In the genomic region with DNA sequence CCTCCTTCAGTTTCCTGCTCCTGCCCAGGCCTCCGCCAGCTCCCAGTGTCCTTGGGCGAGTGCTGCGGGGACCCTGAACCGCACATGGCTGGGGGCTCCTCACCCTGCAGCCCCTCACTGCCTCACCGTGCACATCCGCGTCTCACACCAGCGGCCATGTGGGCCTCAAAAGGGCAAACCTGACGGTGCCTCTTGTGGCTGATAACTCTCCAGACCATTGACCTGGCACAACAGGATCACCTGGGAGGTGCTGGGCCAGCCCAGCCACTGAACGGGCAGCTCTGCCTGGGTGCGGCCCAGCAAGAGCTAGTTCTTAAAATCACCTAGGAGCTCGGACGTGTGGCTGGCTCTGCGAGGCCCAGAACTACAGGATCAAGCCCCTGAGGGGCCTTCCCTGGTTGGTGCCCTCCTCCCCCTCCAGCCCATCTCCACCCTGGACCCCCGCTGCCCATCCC, we compare ENCODE assay signal across 1 cellular context.
A peak's percentile ranks its signal among the peaks of the same experiment; 100 is the strongest.
TF ChIP-seq lines count a peak whose summit lies in the region.

No MANE protein-coding gene starts in this region.

TF ChIP-seq in HepG2, 621 proteins besides CTCF, POLR2A, EP300 and RAD21 (continued from another document and continues in another):
- TF ChIP-seq, protein P1, sequence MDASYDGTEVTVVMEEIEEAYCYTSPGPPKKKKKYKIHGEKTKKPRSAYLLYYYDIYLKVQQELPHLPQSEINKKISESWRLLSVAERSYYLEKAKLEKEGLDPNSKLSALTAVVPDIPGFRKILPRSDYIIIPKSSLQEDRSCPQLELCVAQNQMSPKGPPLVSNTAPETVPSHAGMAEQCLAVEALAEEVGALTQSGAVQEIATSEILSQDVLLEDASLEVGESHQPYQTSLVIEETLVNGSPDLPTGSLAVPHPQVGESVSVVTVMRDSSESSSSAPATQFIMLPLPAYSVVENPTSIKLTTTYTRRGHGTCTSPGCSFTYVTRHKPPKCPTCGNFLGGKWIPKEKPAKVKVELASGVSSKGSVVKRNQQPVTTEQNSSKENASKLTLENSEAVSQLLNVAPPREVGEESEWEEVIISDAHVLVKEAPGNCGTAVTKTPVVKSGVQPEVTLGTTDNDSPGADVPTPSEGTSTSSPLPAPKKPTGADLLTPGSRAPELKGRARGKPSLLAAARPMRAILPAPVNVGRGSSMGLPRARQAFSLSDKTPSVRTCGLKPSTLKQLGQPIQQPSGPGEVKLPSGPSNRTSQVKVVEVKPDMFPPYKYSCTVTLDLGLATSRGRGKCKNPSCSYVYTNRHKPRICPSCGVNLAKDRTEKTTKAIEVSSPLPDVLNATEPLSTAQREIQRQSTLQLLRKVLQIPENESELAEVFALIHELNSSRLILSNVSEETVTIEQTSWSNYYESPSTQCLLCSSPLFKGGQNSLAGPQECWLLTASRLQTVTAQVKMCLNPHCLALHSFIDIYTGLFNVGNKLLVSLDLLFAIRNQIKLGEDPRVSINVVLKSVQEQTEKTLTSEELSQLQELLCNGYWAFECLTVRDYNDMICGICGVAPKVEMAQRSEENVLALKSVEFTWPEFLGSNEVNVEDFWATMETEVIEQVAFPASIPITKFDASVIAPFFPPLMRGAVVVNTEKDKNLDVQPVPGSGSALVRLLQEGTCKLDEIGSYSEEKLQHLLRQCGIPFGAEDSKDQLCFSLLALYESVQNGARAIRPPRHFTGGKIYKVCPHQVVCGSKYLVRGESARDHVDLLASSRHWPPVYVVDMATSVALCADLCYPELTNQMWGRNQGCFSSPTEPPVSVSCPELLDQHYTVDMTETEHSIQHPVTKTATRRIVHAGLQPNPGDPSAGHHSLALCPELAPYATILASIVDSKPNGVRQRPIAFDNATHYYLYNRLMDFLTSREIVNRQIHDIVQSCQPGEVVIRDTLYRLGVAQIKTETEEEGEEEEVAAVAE (CRISPR knock-in tag; IDR thresholded peaks at IDR 0.05; ENCODE audit: borderline replicate concordance), result no peak
- no peak for TF ChIP-seq NR2C2 (CRISPR knock-in tag; IDR thresholded peaks at IDR 0.05; ENCODE audit: borderline replicate concordance)
- TF ChIP-seq, protein P2, sequence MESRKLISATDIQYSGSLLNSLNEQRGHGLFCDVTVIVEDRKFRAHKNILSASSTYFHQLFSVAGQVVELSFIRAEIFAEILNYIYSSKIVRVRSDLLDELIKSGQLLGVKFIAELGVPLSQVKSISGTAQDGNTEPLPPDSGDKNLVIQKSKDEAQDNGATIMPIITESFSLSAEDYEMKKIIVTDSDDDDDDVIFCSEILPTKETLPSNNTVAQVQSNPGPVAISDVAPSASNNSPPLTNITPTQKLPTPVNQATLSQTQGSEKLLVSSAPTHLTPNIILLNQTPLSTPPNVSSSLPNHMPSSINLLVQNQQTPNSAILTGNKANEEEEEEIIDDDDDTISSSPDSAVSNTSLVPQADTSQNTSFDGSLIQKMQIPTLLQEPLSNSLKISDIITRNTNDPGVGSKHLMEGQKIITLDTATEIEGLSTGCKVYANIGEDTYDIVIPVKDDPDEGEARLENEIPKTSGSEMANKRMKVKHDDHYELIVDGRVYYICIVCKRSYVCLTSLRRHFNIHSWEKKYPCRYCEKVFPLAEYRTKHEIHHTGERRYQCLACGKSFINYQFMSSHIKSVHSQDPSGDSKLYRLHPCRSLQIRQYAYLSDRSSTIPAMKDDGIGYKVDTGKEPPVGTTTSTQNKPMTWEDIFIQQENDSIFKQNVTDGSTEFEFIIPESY (CRISPR knock-in tag; IDR thresholded peaks at IDR 0.05), result no peak
- TF ChIP-seq ZNF484 (CRISPR knock-in tag; IDR thresholded peaks at IDR 0.05; ENCODE audit: borderline replicate concordance, low read depth), result no peak
- TF ChIP-seq, protein P3, sequence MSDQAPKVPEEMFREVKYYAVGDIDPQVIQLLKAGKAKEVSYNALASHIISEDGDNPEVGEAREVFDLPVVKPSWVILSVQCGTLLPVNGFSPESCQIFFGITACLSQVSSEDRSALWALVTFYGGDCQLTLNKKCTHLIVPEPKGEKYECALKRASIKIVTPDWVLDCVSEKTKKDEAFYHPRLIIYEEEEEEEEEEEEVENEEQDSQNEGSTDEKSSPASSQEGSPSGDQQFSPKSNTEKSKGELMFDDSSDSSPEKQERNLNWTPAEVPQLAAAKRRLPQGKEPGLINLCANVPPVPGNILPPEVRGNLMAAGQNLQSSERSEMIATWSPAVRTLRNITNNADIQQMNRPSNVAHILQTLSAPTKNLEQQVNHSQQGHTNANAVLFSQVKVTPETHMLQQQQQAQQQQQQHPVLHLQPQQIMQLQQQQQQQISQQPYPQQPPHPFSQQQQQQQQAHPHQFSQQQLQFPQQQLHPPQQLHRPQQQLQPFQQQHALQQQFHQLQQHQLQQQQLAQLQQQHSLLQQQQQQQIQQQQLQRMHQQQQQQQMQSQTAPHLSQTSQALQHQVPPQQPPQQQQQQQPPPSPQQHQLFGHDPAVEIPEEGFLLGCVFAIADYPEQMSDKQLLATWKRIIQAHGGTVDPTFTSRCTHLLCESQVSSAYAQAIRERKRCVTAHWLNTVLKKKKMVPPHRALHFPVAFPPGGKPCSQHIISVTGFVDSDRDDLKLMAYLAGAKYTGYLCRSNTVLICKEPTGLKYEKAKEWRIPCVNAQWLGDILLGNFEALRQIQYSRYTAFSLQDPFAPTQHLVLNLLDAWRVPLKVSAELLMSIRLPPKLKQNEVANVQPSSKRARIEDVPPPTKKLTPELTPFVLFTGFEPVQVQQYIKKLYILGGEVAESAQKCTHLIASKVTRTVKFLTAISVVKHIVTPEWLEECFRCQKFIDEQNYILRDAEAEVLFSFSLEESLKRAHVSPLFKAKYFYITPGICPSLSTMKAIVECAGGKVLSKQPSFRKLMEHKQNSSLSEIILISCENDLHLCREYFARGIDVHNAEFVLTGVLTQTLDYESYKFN (CRISPR knock-in tag; conservative IDR thresholded peaks at IDR 0.05), result no peak
- TF ChIP-seq DPF2 (CRISPR knock-in tag; IDR thresholded peaks at IDR 0.05; ENCODE audit: borderline replicate concordance, low read depth), result no peak
- no peak for TF ChIP-seq ZNF160 (CRISPR knock-in tag; IDR thresholded peaks at IDR 0.05)
- TF ChIP-seq SP4 (CRISPR knock-in tag; IDR thresholded peaks at IDR 0.05), result no peak
- TF ChIP-seq, protein P4, sequence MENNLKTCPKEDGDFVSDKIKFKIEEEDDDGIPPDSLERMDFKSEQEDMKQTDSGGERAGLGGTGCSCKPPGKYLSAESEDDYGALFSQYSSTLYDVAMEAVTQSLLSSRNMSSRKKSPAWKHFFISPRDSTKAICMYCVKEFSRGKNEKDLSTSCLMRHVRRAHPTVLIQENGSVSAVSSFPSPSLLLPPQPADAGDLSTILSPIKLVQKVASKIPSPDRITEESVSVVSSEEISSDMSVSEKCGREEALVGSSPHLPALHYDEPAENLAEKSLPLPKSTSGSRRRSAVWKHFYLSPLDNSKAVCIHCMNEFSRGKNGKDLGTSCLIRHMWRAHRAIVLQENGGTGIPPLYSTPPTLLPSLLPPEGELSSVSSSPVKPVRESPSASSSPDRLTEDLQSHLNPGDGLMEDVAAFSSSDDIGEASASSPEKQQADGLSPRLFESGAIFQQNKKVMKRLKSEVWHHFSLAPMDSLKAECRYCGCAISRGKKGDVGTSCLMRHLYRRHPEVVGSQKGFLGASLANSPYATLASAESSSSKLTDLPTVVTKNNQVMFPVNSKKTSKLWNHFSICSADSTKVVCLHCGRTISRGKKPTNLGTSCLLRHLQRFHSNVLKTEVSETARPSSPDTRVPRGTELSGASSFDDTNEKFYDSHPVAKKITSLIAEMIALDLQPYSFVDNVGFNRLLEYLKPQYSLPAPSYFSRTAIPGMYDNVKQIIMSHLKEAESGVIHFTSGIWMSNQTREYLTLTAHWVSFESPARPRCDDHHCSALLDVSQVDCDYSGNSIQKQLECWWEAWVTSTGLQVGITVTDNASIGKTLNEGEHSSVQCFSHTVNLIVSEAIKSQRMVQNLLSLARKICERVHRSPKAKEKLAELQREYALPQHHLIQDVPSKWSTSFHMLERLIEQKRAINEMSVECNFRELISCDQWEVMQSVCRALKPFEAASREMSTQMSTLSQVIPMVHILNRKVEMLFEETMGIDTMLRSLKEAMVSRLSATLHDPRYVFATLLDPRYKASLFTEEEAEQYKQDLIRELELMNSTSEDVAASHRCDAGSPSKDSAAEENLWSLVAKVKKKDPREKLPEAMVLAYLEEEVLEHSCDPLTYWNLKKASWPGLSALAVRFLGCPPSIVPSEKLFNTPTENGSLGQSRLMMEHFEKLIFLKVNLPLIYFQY (CRISPR knock-in tag; IDR thresholded peaks at IDR 0.05; ENCODE audit: borderline replicate concordance), result peak; percentile 23; the same call in 1 of the 2 replicates
- TF ChIP-seq SIN3A (IDR thresholded peaks at IDR 0.05; ENCODE audit: borderline replicate concordance, low read depth, low read length), result peak; percentile 22; the same call in 1 of the 2 replicates
- TF ChIP-seq HNRNPL (IDR thresholded peaks at IDR 0.05; ENCODE audit: low read depth, low read length), result no peak
- TF ChIP-seq TEAD3 (CRISPR knock-in tag; optimal IDR thresholded peaks at IDR 0.05; ENCODE audit: borderline replicate concordance), result no peak
- TF ChIP-seq, protein P5, sequence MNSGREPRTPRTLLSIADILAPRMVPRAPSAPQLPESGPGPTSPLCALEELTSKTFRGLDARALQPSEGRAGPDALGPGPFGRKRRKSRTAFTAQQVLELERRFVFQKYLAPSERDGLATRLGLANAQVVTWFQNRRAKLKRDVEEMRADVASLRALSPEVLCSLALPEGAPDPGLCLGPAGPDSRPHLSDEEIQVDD (CRISPR knock-in tag; IDR thresholded peaks at IDR 0.05; ENCODE audit: borderline replicate concordance), result no peak
- TF ChIP-seq, protein P6, sequence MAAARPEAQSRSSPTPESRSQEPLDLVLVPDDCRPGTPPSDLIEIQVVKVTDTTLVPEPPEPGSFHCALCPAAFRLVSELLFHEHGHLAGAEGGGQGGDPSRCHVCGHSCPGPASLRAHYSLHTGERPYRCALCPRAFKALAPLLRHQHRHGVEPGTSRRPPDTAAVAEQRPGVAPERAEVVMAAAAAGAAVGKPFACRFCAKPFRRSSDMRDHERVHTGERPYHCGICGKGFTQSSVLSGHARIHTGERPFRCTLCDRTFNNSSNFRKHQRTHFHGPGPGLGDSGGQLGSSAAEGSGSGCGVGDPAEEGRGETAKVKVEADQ (CRISPR knock-in tag; IDR thresholded peaks at IDR 0.05; ENCODE audit: borderline replicate concordance), result no peak
- TF ChIP-seq ZMYM2 (CRISPR knock-in tag; IDR thresholded peaks at IDR 0.05), result no peak
- TF ChIP-seq JDP2 (CRISPR knock-in tag; IDR thresholded peaks at IDR 0.05; ENCODE audit: borderline replicate concordance), result no peak
- TF ChIP-seq ZNF562 (CRISPR knock-in tag; IDR thresholded peaks at IDR 0.05; ENCODE audit: borderline replicate concordance), result no peak
- no peak for TF ChIP-seq ZNF337 (CRISPR knock-in tag; IDR thresholded peaks at IDR 0.05; ENCODE audit: borderline replicate concordance, low read depth)
- TF ChIP-seq ZBTB40 (IDR thresholded peaks at IDR 0.05), result no peak
- TF ChIP-seq ZBTB40 (CRISPR knock-in tag; IDR thresholded peaks at IDR 0.05), result peak; percentile 53; the same call in 1 of the 2 replicates
- no peak for TF ChIP-seq TARDBP (CRISPR knock-in tag; IDR thresholded peaks at IDR 0.05)
- TF ChIP-seq MAX (IDR thresholded peaks at IDR 0.05), result no peak
- no peak for TF ChIP-seq ZNF101 (CRISPR knock-in tag; IDR thresholded peaks at IDR 0.05; ENCODE audit: borderline replicate concordance, low read depth)
- TF ChIP-seq ZNF670 (CRISPR knock-in tag; IDR thresholded peaks at IDR 0.05; ENCODE audit: borderline replicate concordance), result 0 out of 2 replicates have a peak, but pooled peaks have one; percentile 9
